ENCODE assay signal across 14 cellular contexts in the genomic region with DNA sequence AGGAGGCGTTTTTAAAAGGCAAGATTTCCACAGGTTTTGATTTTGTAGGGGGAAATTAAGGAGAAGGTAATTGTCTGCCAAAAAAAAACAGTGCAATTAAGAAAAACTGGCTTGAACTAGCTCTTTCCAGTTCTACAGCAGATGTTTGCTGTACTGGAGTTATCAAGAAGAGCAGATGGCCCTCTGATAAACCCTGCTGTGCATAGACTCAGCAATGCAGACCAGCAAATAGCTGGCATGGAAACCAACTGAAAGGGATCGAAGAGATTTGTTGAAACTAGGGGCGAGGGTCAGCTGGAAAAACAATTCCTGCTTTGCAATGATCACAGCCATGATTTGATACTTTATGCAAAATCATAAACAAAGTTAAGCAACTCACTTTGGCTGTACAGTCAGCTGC. TPM values are rescaled to one million over a fixed set of nuclear protein-coding genes. Genes with fewer than 3 reads are reported as not detected.
DNase-seq lines count a peak whose midpoint lies in the region; ATAC-seq and TF ChIP-seq lines count a peak whose summit lies in the region.
"Had no signal": no experiment of that assay in that cellular context is flagged by ENCODE, and none has a peak within 500 bp of the region (broad histone marks: within the 10 kb centered on the region; RNA-seq: fewer than 3 reads in every experiment).

No MANE protein-coding gene starts in this region.

- H3K27me3 ChIP-seq in neuron (ENCODE audit: insufficient read depth, low read length) = no peaks in the 10 kb centered on the region
- H3K27me3 ChIP-seq: BLaER1 treated with 17β-estradiol and CSF1 and Interleukin-3, amounts not matched to agents 10 nM and 100 nM had no signal

- H3K4me1 ChIP-seq in neuron (ENCODE audit: insufficient read depth, low read length) = peaks cover 7% of the 10 kb centered on the region
- H3K4me1 ChIP-seq: BLaER1 treated with 17β-estradiol and CSF1 and Interleukin-3, amounts not matched to agents 10 nM and 100 nM had no signal

- no peaks in the 10 kb centered on the region for H3K36me3 ChIP-seq in neuron (ENCODE audit: insufficient read depth, low read length)
- H3K36me3 ChIP-seq: BLaER1 treated with 17β-estradiol and CSF1 and Interleukin-3, amounts not matched to agents 10 nM and 100 nM; thoracic aorta had no signal

- H3K4me3 ChIP-seq in LNCaP clone FGC (ENCODE audit: low read depth, low read length) (no peak overlapping the region), neuron (ENCODE audit: low read length) (no peak overlapping the region)
- H3K4me3 ChIP-seq: BLaER1 treated with 17β-estradiol and CSF1 and Interleukin-3, amounts not matched to agents 10 nM and 100 nM; thoracic aorta had no signal

- TF ChIP-seq CTCF in LNCaP clone FGC (IDR thresholded peaks at IDR 0.05; ENCODE audit: control insufficient read depth, extremely low read depth, insufficient read depth) = no peak

- H2AFZ ChIP-seq in neuron (ENCODE audit: low read depth, low read length) = peak overlapping the region; percentile 57

- no peaks in the 10 kb centered on the region for H3K9me3 ChIP-seq in neuron (ENCODE audit: low read length)
- H3K9me3 ChIP-seq: BLaER1 treated with 17β-estradiol and CSF1 and Interleukin-3, amounts not matched to agents 10 nM and 100 nM; thoracic aorta had no signal

- peak; percentile 13 for DNase-seq in LNCaP clone FGC (ENCODE audit: low read depth)
- peak; percentile 4 for DNase-seq in NCI-H2196 (lab: John Stamatoyannopoulos, UW; ENCODE audit: unreplicated experiment)
- peak; percentile 82 for DNase-seq in SK-N-DZ (ENCODE audit: low spot score)
- no peak for DNase-seq in activated CD8-positive, alpha-beta memory T cell treated with anti-CD3 and anti-CD28 coated beads, Interleukin-2, amount 50 U/mL, for 48 hours
- no peak for DNase-seq in activated T-cell treated with anti-CD3 and anti-CD28 coated beads for 4 hours
- DNase-seq: activated naive CD4-positive, alpha-beta T cell treated with Interleukin-2 at 50 U/mL for 16 hours; dermis blood vessel endothelial cell; stimulated activated CD4-positive, alpha-beta T cell treated with anti-CD3 and anti-CD28 coated beads, Interleukin-1b, Interleukin-23, amount 100 ng/mL, for 48 hours; T-cell had no signal

- no peak for ATAC-seq in HG02870 (IDR thresholded peaks at IDR 0.05; ENCODE audit: unreplicated experiment)
- ATAC-seq: activated CD4-positive, CD25-positive, alpha-beta regulatory T cell treated with anti-CD3 and anti-CD28 coated beads, Interleukin-2, amount 50 U/mL, for 24 hours; T-cell had no signal

RNA-seq across cellular contexts. Expression of a gene that starts 17.8 kb away (rescaled TPM):
- not detected in 2 replicates for polyA plus RNA-seq in SK-N-DZ (2014; cell fraction: cytosol; rRNA removed)
- polyA plus RNA-seq in SK-N-DZ (2014; cell fraction: nucleus; rRNA removed) = 0.07 and 0.12 TPM in 2 replicates

RNA-seq across cellular contexts. Expression of a gene that starts 24.2 kb away (rescaled TPM):
- polyA plus RNA-seq in SK-N-DZ (2014; cell fraction: cytosol; rRNA removed) = not detected in 2 replicates
- polyA plus RNA-seq in SK-N-DZ (2014; cell fraction: nucleus; rRNA removed) = not detected in 2 replicates

RNA-seq across cellular contexts. Expression of a gene that starts 24.3 kb away (rescaled TPM):
- polyA plus RNA-seq in SK-N-DZ (2014; cell fraction: cytosol; rRNA removed) = 0.05 TPM in 1 of 2 replicates, not detected in the other
- 0.68 TPM in 1 of 2 replicates, not detected in the other for polyA plus RNA-seq in SK-N-DZ (2014; cell fraction: nucleus; rRNA removed)

Comparison
In these comparisons a context has a peak if more than half of its experiments do, and no peak if none do; other contexts are left out.
1. DNase-seq: peak in LNCaP clone FGC (single experiment), NCI-H2196 (single experiment) and SK-N-DZ (single experiment); none in activated CD8-positive, alpha-beta memory T cell treated with anti-CD3 and anti-CD28 coated beads, Interleukin-2, amount 50 U/mL, for 48 hours (single experiment) and activated T-cell treated with anti-CD3 and anti-CD28 coated beads for 4 hours (single experiment).